Comparison of ENCODE assay signal across 15 cellular contexts in the genomic region with DNA sequence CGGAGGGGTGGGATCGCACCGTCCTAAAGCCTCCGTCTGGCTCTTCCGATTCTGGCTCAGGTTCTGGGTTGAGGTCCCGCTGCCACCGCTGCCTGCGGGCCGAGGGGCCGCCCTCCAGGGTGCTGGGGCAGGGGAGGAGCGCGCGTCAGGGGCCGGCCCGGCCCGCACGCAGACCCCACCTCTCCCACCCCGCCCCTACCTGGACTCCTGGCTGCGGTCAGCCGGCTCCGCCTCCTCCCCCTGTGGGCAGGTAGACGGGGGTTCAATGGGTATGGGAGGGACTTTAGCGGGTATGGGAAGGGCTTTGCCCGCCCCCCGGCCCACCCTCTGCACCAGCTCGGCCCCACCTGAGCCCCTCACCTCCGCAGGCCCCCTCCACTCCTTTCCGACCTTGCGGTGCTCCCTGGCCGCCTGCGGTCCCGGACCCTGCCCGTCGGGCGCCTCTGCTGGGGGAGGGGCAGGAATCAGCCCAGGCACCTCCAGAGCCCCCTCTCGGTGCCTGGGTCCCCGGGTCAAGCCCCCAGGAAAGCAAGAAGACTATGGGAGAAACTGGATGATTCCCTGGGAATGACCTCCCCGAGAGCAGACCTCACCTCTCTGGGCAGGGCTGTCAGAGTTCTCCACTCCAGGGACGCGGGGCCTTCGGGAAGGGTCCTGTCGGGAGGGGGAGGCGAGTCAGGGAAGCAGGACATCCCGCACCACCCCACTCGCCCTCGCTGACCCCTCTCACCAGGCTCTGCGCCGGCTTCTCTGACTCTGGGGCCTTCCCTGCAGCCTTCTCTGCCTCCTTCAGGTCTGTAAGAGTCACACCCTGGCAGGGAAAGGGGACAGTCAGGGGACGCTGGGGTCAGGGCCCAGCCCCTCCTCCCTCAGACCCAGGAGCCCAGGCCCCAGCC. TPM values are rescaled to one million over a fixed set of nuclear protein-coding genes. Genes with fewer than 3 reads are reported as not detected.
DNase-seq lines count a peak whose midpoint lies in the region; ATAC-seq, FAIRE-seq and TF ChIP-seq lines count a peak whose summit lies in the region.
"Had no signal": no experiment of that assay in that cellular context is flagged by ENCODE, and none has a peak within 500 bp of the region (broad histone marks: within the 10 kb centered on the region; RNA-seq: fewer than 3 reads in every experiment).

No MANE protein-coding gene starts in this region.

- TF ChIP-seq POLR2A in K562 (conservative IDR thresholded peaks at IDR 0.05): no peak
- TF ChIP-seq POLR2A in esophagus squamous epithelium (IDR thresholded peaks at IDR 0.05): no peak

- H2BK12ac ChIP-seq in H9 (ENCODE audit: insufficient read length, low read depth, low read length): no peak overlapping the region

- peaks cover 6% of the 10 kb centered on the region for H3K23me2 ChIP-seq in H9 (ENCODE audit: insufficient read length, low read depth, low read length, poor library complexity, severe bottlenecking)

- H3K27me3 ChIP-seq in H9 (ENCODE audit: insufficient read depth, low read length): no peaks in the 10 kb centered on the region
- no peaks in the 10 kb centered on the region for H3K27me3 ChIP-seq in K562 (ENCODE audit: control insufficient read depth in 2 of 2, insufficient read depth in 2 of 2, low read length in 2 of 2)
- H3K27me3 ChIP-seq in iPS-15b (ENCODE audit: control insufficient read depth, insufficient read depth, low read length): peaks cover 2% of the 10 kb centered on the region
- no peaks in the 10 kb centered on the region for H3K27me3 ChIP-seq in neural progenitor cell
- no peaks in the 10 kb centered on the region for H3K27me3 ChIP-seq in esophagus squamous epithelium

- ATAC-seq in K562: no peak
- no peak for ATAC-seq in HG02678 (IDR thresholded peaks at IDR 0.05; ENCODE audit: unreplicated experiment)
- no peak for ATAC-seq in HG02623 (IDR thresholded peaks at IDR 0.05; ENCODE audit: unreplicated experiment)

- no CpG with 5 or more reads among the region's 49 CpGs for WGBS in H9 (ENCODE audit: extremely low coverage, insufficient read length, low lambda C conversion rate)
- 100% methylated on average over 3 of the region's 49 CpGs for WGBS in K562 (ENCODE audit: insufficient coverage, low coverage, missing lambda C conversion rate)
- 79 to 100% methylated on average over 1 to 7 of the region's 49 CpGs for WGBS in esophagus squamous epithelium, 2 donors

- H3K4me2 ChIP-seq in H9 (ENCODE audit: insufficient read depth, insufficient read length, low read length) (peak overlapping the region; percentile 44), K562 (ENCODE audit: insufficient read depth, low read length) (no peak overlapping the region), neural progenitor cell (peak overlapping the region; percentile 39)
- H3K4me2 ChIP-seq: SK-N-SH had no signal

- no peak overlapping the region for H4K8ac ChIP-seq in H9 (replicated peaks; ENCODE audit: insufficient read length, low read depth, low read length)

- H2BK120ac ChIP-seq in H9 (ENCODE audit: low read depth, low read length, poor library complexity, severe bottlenecking): no peak overlapping the region

- peaks cover 25% of the 10 kb centered on the region for H3F3A ChIP-seq in neural progenitor cell (ENCODE audit: low read depth)

- no peaks in the 10 kb centered on the region for H3K79me2 ChIP-seq in H9 (ENCODE audit: insufficient read depth, low read length)
- no peaks in the 10 kb centered on the region for H3K79me2 ChIP-seq in K562 (ENCODE audit: control insufficient read depth, insufficient read depth, low read length)
- H3K79me2 ChIP-seq in neural progenitor cell (ENCODE audit: low read depth): peaks cover 1% of the 10 kb centered on the region

- H4K5ac ChIP-seq in H9 (ENCODE audit: insufficient read length, low read depth, low read length): no peak overlapping the region

- H4K20me1 ChIP-seq in H9 (ENCODE audit: control insufficient read depth, insufficient read depth, insufficient read length): peaks cover 2% of the 10 kb centered on the region
- peaks cover 4% of the 10 kb centered on the region; the same call in 1 of the 2 replicates for H4K20me1 ChIP-seq in K562 (replicated peaks; ENCODE audit: control insufficient read depth, insufficient read depth, low read length)
- peaks cover 51% of the 10 kb centered on the region for H4K20me1 ChIP-seq in neural progenitor cell (ENCODE audit: low read depth)

- TF ChIP-seq CTCF in H9 (conservative IDR thresholded peaks at IDR 0.05): no peak
- TF ChIP-seq CTCF in K562 (IDR thresholded peaks at IDR 0.05 in 2 of 3, conservative IDR thresholded peaks at IDR 0.05 in 1 of 3; ENCODE audit: insufficient read depth in 2 of 3, low read depth in 1 of 3, low read length in 3 of 3): no peak
- TF ChIP-seq CTCF in neural progenitor cell (IDR thresholded peaks at IDR 0.05): no peak
- no peak for TF ChIP-seq CTCF in esophagus squamous epithelium (IDR thresholded peaks at IDR 0.05)

- H3K36me3 ChIP-seq in K562 (ENCODE audit: control insufficient read depth, insufficient read depth, low read length) (peaks cover 61% of the 10 kb centered on the region; the same call in 2 of the 3 replicates), iPS-15b (ENCODE audit: control insufficient read depth, insufficient read depth, low read length) (peaks cover 16% of the 10 kb centered on the region), neural progenitor cell (no peaks in the 10 kb centered on the region), esophagus squamous epithelium (peaks cover 19 to 73% (median 28%) of the 10 kb centered on the region in 3 donors)

- no peak overlapping the region for H2BK5ac ChIP-seq in H9 (ENCODE audit: insufficient read length, low read length)

- H3K4me3 ChIP-seq in K562 (no peak overlapping the region), iPS-15b (ENCODE audit: low read depth, low read length) (peak overlapping the region; percentile 71), neural progenitor cell (peak overlapping the region; percentile 16), esophagus squamous epithelium (no peak overlapping the region)

- H3K4me1 Mint-ChIP-seq in H9: peaks cover 22 to 41% of the 10 kb centered on the region in 2 experiments
- peaks cover 24% of the 10 kb centered on the region for H3K4me1 Mint-ChIP-seq in neural progenitor cell

- H3K27ac Mint-ChIP-seq in H9 (no peak overlapping the region), neural progenitor cell (no peak overlapping the region)

- H3K14ac ChIP-seq in H9 (ENCODE audit: insufficient read depth, low read length): no peak overlapping the region

- H3K36me3 Mint-ChIP-seq in H9 (ENCODE audit: insufficient read depth in 1 of 3, low read depth in 3 of 3): peaks cover 13 to 27% (median 25%) of the 10 kb centered on the region in 3 experiments; a peak in 6 of 7 replicates
- H3K36me3 Mint-ChIP-seq in neural progenitor cell: peaks cover 8% of the 10 kb centered on the region

- TF ChIP-seq EP300 in K562 (IDR thresholded peaks at IDR 0.05; ENCODE audit: low read length): no peak

- H3K56ac ChIP-seq in H9 (ENCODE audit: insufficient read length, low read depth, low read length): no peak overlapping the region

- H3K18ac ChIP-seq in H9 (ENCODE audit: insufficient read length, low read depth, low read length): no peak overlapping the region

- no peak overlapping the region for H2BK20ac ChIP-seq in H9 (ENCODE audit: low read depth, low read length, poor library complexity, severe bottlenecking)

- H3K27me3 Mint-ChIP-seq in H9 (ENCODE audit: low read depth): peaks cover 7% of the 10 kb centered on the region
- peaks cover 12% of the 10 kb centered on the region for H3K27me3 Mint-ChIP-seq in neural progenitor cell (ENCODE audit: insufficient read depth, low read depth)

- H3K9me3 Mint-ChIP-seq in H9 (no peaks in the 10 kb centered on the region; a peak in 1 of 5 replicates), neural progenitor cell (peaks cover 2% of the 10 kb centered on the region)

- peak; percentile 88 for DNase-seq in H9
- peak in 2 of 4 experiments; percentile 6 to 20 for DNase-seq in K562 (ENCODE audit: extremely low read depth in 1 of 4, low spot score in 3 of 4)
- DNase-seq in neural progenitor cell (ENCODE audit: low spot score): peak; percentile 46
- no peak for DNase-seq in hippocampal formation (lab: John Stamatoyannopoulos, UW)
- DNase-seq in esophagus squamous epithelium (lab: John Stamatoyannopoulos, UW): no peak
- DNase-seq: MM.1S, NCI-H1105, NCI-H1694, NCI-H510A treated with DMSO at 0.1 percent for 48 hours, Right ventricle myocardium superior had no signal

- H3K27ac ChIP-seq in H9 (ENCODE audit: insufficient read length, low read depth, low read length): no peak overlapping the region
- H3K27ac ChIP-seq in K562 (ENCODE audit: extremely low read depth, low read depth, low read length): no peak overlapping the region
- H3K27ac ChIP-seq in neural progenitor cell: no peak overlapping the region
- no peak overlapping the region for H3K27ac ChIP-seq in esophagus squamous epithelium
- H3K27ac ChIP-seq: C4-2B had no signal

- no peak overlapping the region for H3K23ac ChIP-seq in H9 (ENCODE audit: insufficient read length, low read depth, low read length)

- H3K4ac ChIP-seq in H9 (ENCODE audit: low read depth, low read length): no peak overlapping the region

- POLR2A ChIA-PET in K562 (lab: Yijun Ruan, JAX): no interaction called here

- H4K91ac ChIP-seq in H9 (ENCODE audit: insufficient read length, low read depth, low read length): no peak overlapping the region

- intact Hi-C loops in K562 (cut with micrococcal nuclease): no loop called here
- intact Hi-C loops in esophagus squamous epithelium (cut with DNase I): no loop called here

- no peaks in the 10 kb centered on the region for H3K9me3 ChIP-seq in H9 (ENCODE audit: control insufficient read depth, low read depth, low read length)
- no peaks in the 10 kb centered on the region for H3K9me3 ChIP-seq in K562 (replicated peaks; ENCODE audit: control insufficient read depth, insufficient read depth, low read depth, low read length)
- no peaks in the 10 kb centered on the region for H3K9me3 ChIP-seq in iPS-15b (ENCODE audit: control insufficient read depth, insufficient read depth, low read length)
- H3K9me3 ChIP-seq in neural progenitor cell (ENCODE audit: low read depth): no peaks in the 10 kb centered on the region
- H3K9me3 ChIP-seq in esophagus squamous epithelium: no peaks in the 10 kb centered on the region
- H3K9me3 ChIP-seq: SK-N-SH had no signal

- no peak overlapping the region for H2AFZ ChIP-seq in H9 (ENCODE audit: low read length)
- H2AFZ ChIP-seq in K562 (ENCODE audit: low read depth, low read length): no peak overlapping the region
- no peak overlapping the region for H2AFZ ChIP-seq in neural progenitor cell (replicated peaks)

- no TSS peak for BruUV-seq in K562 (replicated peaks; lab: Mats Ljungman, UMichigan)

- H3K4me1 ChIP-seq in H9 (ENCODE audit: insufficient read depth, low read length): peaks cover 7% of the 10 kb centered on the region; the same call in 1 of the 2 replicates
- peaks cover 0 to 56% of the 10 kb centered on the region in 2 experiments; a peak in 3 of 5 replicates for H3K4me1 ChIP-seq in K562 (replicated peaks in 1 of 2; ENCODE audit: control insufficient read depth in 2 of 2, insufficient read depth in 2 of 2, low read length in 2 of 2)
- peaks cover 5% of the 10 kb centered on the region for H3K4me1 ChIP-seq in iPS-15b (ENCODE audit: control insufficient read depth, insufficient read depth, low read length)
- peaks cover 21% of the 10 kb centered on the region for H3K4me1 ChIP-seq in neural progenitor cell
- peaks cover 3 to 14% (median 9%) of the 10 kb centered on the region in 3 donors for H3K4me1 ChIP-seq in esophagus squamous epithelium

- H3K9me1 ChIP-seq in K562 (ENCODE audit: control insufficient read depth, insufficient read depth, low read length): no peaks in the 10 kb centered on the region

- H2BK15ac ChIP-seq in H9 (ENCODE audit: low read depth, low read length): no peak overlapping the region

- FAIRE-seq in K562 (lab: Jason Lieb, UNC): no peak

- CTCF ChIA-PET in K562 (lab: Yijun Ruan, JAX; ENCODE audit: low intra/inter-chr PET ratio): no interaction called here

- in situ Hi-C loops in K562 (cut with MboI): no loop called here

- peak overlapping the region in 1 of 2 experiments; percentile 66; a peak in 1 of 5 replicates for H3K4me3 Mint-ChIP-seq in H9
- H3K4me3 Mint-ChIP-seq in neural progenitor cell: no peak overlapping the region

- H3T11ph ChIP-seq in H9 (ENCODE audit: low read length): no peak overlapping the region

- H3K79me1 ChIP-seq in H9 (ENCODE audit: insufficient read depth, low read depth, low read length, poor library complexity, severe bottlenecking): no peaks in the 10 kb centered on the region

- TF ChIP-seq RAD21 in K562 (CRISPR knock-in tag; conservative IDR thresholded peaks at IDR 0.05 in 1 of 2, IDR thresholded peaks at IDR 0.05 in 1 of 2): no peak

- no peak overlapping the region for H3K9ac ChIP-seq in H9 (ENCODE audit: extremely low read depth, insufficient read length, low read length)
- H3K9ac ChIP-seq in K562 (ENCODE audit: insufficient read depth in 1 of 2, low read depth in 2 of 2, low read length in 2 of 2): no peak overlapping the region; a peak in 1 of 4 replicates
- H3K9ac ChIP-seq in iPS-15b (ENCODE audit: low read depth, low read length): peak overlapping the region; percentile 26
- H3K9ac ChIP-seq in neural progenitor cell: no peak overlapping the region
- H3K9ac ChIP-seq: SK-N-SH had no signal

- no peak overlapping the region for H2AK5ac ChIP-seq in H9 (ENCODE audit: insufficient read length, low read length)

RNA-seq across cellular contexts. Expression of a gene that starts 17.0 kb away (rescaled TPM):
- total RNA-seq in H9 (2021) (21.2 and 24.0 TPM in 2 replicates), K562 (2014; rRNA removed) (18.1 and 21.3 TPM in 2 replicates), K562 (2014; rRNA removed; fragmentation: Illumina TruSeq; extraction: Trizol) (6.8 and 8.0 TPM in 2 replicates), K562 (2015; rRNA removed; fragmentation: Illumina TruSeq; extraction: Trizol) (9.6 and 11.5 TPM in 2 replicates), K562 (2021) (17.3 and 18.9 TPM in 2 replicates), neural progenitor cell (ENCODE audit: low replicate concordance) (7.0 and 17.5 TPM in 2 replicates), esophagus squamous epithelium (100 to 1,000 TPM; 151 to 341 (median 286) TPM)
- total RNA-seq in K562 (2011; cell fraction: chromatin; rRNA removed; ENCODE audit: low replicate concordance): 21.2 and 53.9 TPM in 2 replicates
- total RNA-seq in K562 (2011; cell fraction: nucleolus; rRNA removed): 25.4 and 29.5 TPM in 2 replicates
- total RNA-seq in K562 (2011; cell fraction: nucleoplasm; rRNA removed): 24.6 and 30.8 TPM in 2 replicates
- polyA plus RNA-seq in K562 (2011; rRNA removed) (11.9 and 13.2 TPM in 2 replicates), K562 (2014; fragmentation: Illumina TruSeq; extraction: Trizol) (13.5 and 14.0 TPM in 2 replicates), K562 (2014; fragmentation: Nextera tagmentation; extraction: Ambion mirVana) (under 1 TPM; 0.35 to 0.59 TPM), K562 (2014; rRNA removed) (15.9 and 22.1 TPM in 2 replicates)
- 9.1 and 15.2 TPM in 2 replicates for polyA plus RNA-seq in K562 (2011; cell fraction: cytosol; rRNA removed)
- 39.1 and 62.6 TPM in 2 replicates for polyA plus RNA-seq in K562 (2011; cell fraction: nucleus; rRNA removed)
- 22.7 and 23.7 TPM in 2 replicates for polyA plus RNA-seq in K562 (2012)
- 3.1 and 7.7 TPM in 2 replicates for polyA minus RNA-seq in K562 (2011; rRNA and poly(A)+ RNA removed)
- 5.2 and 6.4 TPM in 2 replicates for polyA minus RNA-seq in K562 (2011; cell fraction: cytosol; rRNA and poly(A)+ RNA removed)
- 10.0 and 12.8 TPM in 2 replicates for polyA minus RNA-seq in K562 (2011; cell fraction: nucleus; rRNA and poly(A)+ RNA removed)

RNA-seq across cellular contexts. Expression of a gene that starts 24.8 kb away (rescaled TPM):
- total RNA-seq in H9 (2021) (79.9 and 87.7 TPM in 2 replicates), K562 (2014; rRNA removed) (93.5 and 119 TPM in 2 replicates), K562 (2014; rRNA removed; fragmentation: Illumina TruSeq; extraction: Trizol) (16.3 and 21.9 TPM in 2 replicates), K562 (2015; rRNA removed; fragmentation: Illumina TruSeq; extraction: Trizol) (54.1 and 54.3 TPM in 2 replicates), K562 (2021) (89.7 and 110 TPM in 2 replicates), neural progenitor cell (ENCODE audit: low replicate concordance) (21.8 and 62.7 TPM in 2 replicates), esophagus squamous epithelium (10 to 100 TPM; 35.1 to 89.1 (median 43.7) TPM)
- 103 and 282 TPM in 2 replicates for total RNA-seq in K562 (2011; cell fraction: chromatin; rRNA removed; ENCODE audit: low replicate concordance)
- 185 and 189 TPM in 2 replicates for total RNA-seq in K562 (2011; cell fraction: nucleolus; rRNA removed)
- total RNA-seq in K562 (2011; cell fraction: nucleoplasm; rRNA removed): 126 and 131 TPM in 2 replicates
- polyA plus RNA-seq in K562 (2011; rRNA removed) (31.6 and 39.7 TPM in 2 replicates), K562 (2014; fragmentation: Illumina TruSeq; extraction: Trizol) (33.7 and 54.3 TPM in 2 replicates), K562 (2014; fragmentation: Nextera tagmentation; extraction: Ambion mirVana) (1 to 10 TPM; 1.8 to 2.7 TPM), K562 (2014; rRNA removed) (125 and 136 TPM in 2 replicates)
- polyA plus RNA-seq in K562 (2011; cell fraction: cytosol; rRNA removed): 21.4 and 48.7 TPM in 2 replicates
- 238 and 450 TPM in 2 replicates for polyA plus RNA-seq in K562 (2011; cell fraction: nucleus; rRNA removed)
- polyA plus RNA-seq in K562 (2012): 76.7 and 102 TPM in 2 replicates
- 5.9 and 7.7 TPM in 2 replicates for polyA minus RNA-seq in K562 (2011; rRNA and poly(A)+ RNA removed)
- polyA minus RNA-seq in K562 (2011; cell fraction: cytosol; rRNA and poly(A)+ RNA removed): 15.9 and 20.8 TPM in 2 replicates
- 53.1 and 57.2 TPM in 2 replicates for polyA minus RNA-seq in K562 (2011; cell fraction: nucleus; rRNA and poly(A)+ RNA removed)

RNA-seq across cellular contexts. Expression of a gene that starts 29.7 kb away (rescaled TPM):
- total RNA-seq in H9 (2021): 21.1 and 21.5 TPM in 2 replicates
- 86.2 and 226 TPM in 2 replicates for total RNA-seq in K562 (2011; cell fraction: chromatin; rRNA removed; ENCODE audit: low replicate concordance)
- total RNA-seq in K562 (2011; cell fraction: nucleolus; rRNA removed): 132 and 156 TPM in 2 replicates
- total RNA-seq in K562 (2011; cell fraction: nucleoplasm; rRNA removed): 101 and 114 TPM in 2 replicates
- total RNA-seq in K562 (2014; rRNA removed): 63.2 and 78.7 TPM in 2 replicates
- 25.8 and 29.2 TPM in 2 replicates for total RNA-seq in K562 (2014; rRNA removed; fragmentation: Illumina TruSeq; extraction: Trizol)
- total RNA-seq in K562 (2015; rRNA removed; fragmentation: Illumina TruSeq; extraction: Trizol): 41.9 and 43.3 TPM in 2 replicates
- 65.7 and 70.3 TPM in 2 replicates for total RNA-seq in K562 (2021)
- 23.3 and 28.6 TPM in 2 replicates for polyA plus RNA-seq in K562 (2011; rRNA removed)
- polyA plus RNA-seq in K562 (2011; cell fraction: cytosol; rRNA removed): 19.8 and 50.7 TPM in 2 replicates
- polyA plus RNA-seq in K562 (2011; cell fraction: nucleus; rRNA removed): 75.3 and 114 TPM in 2 replicates
- 36.1 and 51.9 TPM in 2 replicates for polyA plus RNA-seq in K562 (2012)
- 39.5 and 44.9 TPM in 2 replicates for polyA plus RNA-seq in K562 (2014; fragmentation: Illumina TruSeq; extraction: Trizol)
- polyA plus RNA-seq in K562 (2014; fragmentation: Nextera tagmentation; extraction: Ambion mirVana): 1 to 10 TPM; 7.5 to 9.8 TPM
- 51.2 and 53.8 TPM in 2 replicates for polyA plus RNA-seq in K562 (2014; rRNA removed)
- polyA minus RNA-seq in K562 (2011; rRNA and poly(A)+ RNA removed): 19.9 and 43.3 TPM in 2 replicates
- polyA minus RNA-seq in K562 (2011; cell fraction: cytosol; rRNA and poly(A)+ RNA removed): 18.3 and 33.0 TPM in 2 replicates
- polyA minus RNA-seq in K562 (2011; cell fraction: nucleus; rRNA and poly(A)+ RNA removed): 32.5 and 38.9 TPM in 2 replicates
- total RNA-seq in neural progenitor cell (ENCODE audit: low replicate concordance): 9.0 and 9.4 TPM in 2 replicates
- total RNA-seq in esophagus squamous epithelium: 10 to 100 TPM; 32.2 to 68.0 (median 41.4) TPM

RNA-seq across cellular contexts. Expression of a gene that starts 54.6 kb away (rescaled TPM):
- 0.15 and 0.53 TPM in 2 replicates for total RNA-seq in H9 (2021)
- total RNA-seq in K562 (2011; cell fraction: chromatin; rRNA removed; ENCODE audit: low replicate concordance): 21.2 and 44.5 TPM in 2 replicates
- total RNA-seq in K562 (2011; cell fraction: nucleolus; rRNA removed): 22.6 and 39.5 TPM in 2 replicates
- total RNA-seq in K562 (2011; cell fraction: nucleoplasm; rRNA removed): 29.0 and 50.9 TPM in 2 replicates
- total RNA-seq in K562 (2014; rRNA removed): 9.7 and 14.7 TPM in 2 replicates
- 5.7 and 7.3 TPM in 2 replicates for total RNA-seq in K562 (2014; rRNA removed; fragmentation: Illumina TruSeq; extraction: Trizol)
- total RNA-seq in K562 (2015; rRNA removed; fragmentation: Illumina TruSeq; extraction: Trizol): 3.1 and 3.2 TPM in 2 replicates
- total RNA-seq in K562 (2021): 13.8 and 21.1 TPM in 2 replicates
- polyA plus RNA-seq in K562 (2011; rRNA removed): 4.6 and 15.8 TPM in 2 replicates
- polyA plus RNA-seq in K562 (2011; cell fraction: cytosol; rRNA removed): 4.3 and 28.1 TPM in 2 replicates
- polyA plus RNA-seq in K562 (2011; cell fraction: nucleus; rRNA removed): 3.8 and 33.4 TPM in 2 replicates
- 6.4 and 10.7 TPM in 2 replicates for polyA plus RNA-seq in K562 (2012)
- polyA plus RNA-seq in K562 (2014; fragmentation: Illumina TruSeq; extraction: Trizol): 19.6 and 26.5 TPM in 2 replicates
- 1 to 10 TPM; 5.4 to 5.7 TPM for polyA plus RNA-seq in K562 (2014; fragmentation: Nextera tagmentation; extraction: Ambion mirVana)
- polyA plus RNA-seq in K562 (2014; rRNA removed): 12.4 and 17.5 TPM in 2 replicates
- polyA minus RNA-seq in K562 (2011; rRNA and poly(A)+ RNA removed): 1.9 and 8.0 TPM in 2 replicates
- polyA minus RNA-seq in K562 (2011; cell fraction: cytosol; rRNA and poly(A)+ RNA removed): 3.7 and 9.2 TPM in 2 replicates
- 1.9 and 6.6 TPM in 2 replicates for polyA minus RNA-seq in K562 (2011; cell fraction: nucleus; rRNA and poly(A)+ RNA removed)
- total RNA-seq in neural progenitor cell (ENCODE audit: low replicate concordance): not detected in 2 replicates
- total RNA-seq in esophagus squamous epithelium: not detected

RNA-seq across cellular contexts. Expression of a gene that starts 56.3 kb away (rescaled TPM):
- total RNA-seq in H9 (2021): 124 and 127 TPM in 2 replicates
- total RNA-seq in K562 (2011; cell fraction: chromatin; rRNA removed; ENCODE audit: low replicate concordance): 33.1 and 49.0 TPM in 2 replicates
- 39.5 and 44.5 TPM in 2 replicates for total RNA-seq in K562 (2011; cell fraction: nucleolus; rRNA removed)
- total RNA-seq in K562 (2011; cell fraction: nucleoplasm; rRNA removed): 49.1 and 49.5 TPM in 2 replicates
- total RNA-seq in K562 (2014; rRNA removed): 366 and 390 TPM in 2 replicates
- 114 and 159 TPM in 2 replicates for total RNA-seq in K562 (2014; rRNA removed; fragmentation: Illumina TruSeq; extraction: Trizol)
- total RNA-seq in K562 (2015; rRNA removed; fragmentation: Illumina TruSeq; extraction: Trizol): 244 and 252 TPM in 2 replicates
- total RNA-seq in K562 (2021): 207 and 227 TPM in 2 replicates
- 177 and 189 TPM in 2 replicates for polyA plus RNA-seq in K562 (2011; rRNA removed)
- 173 and 189 TPM in 2 replicates for polyA plus RNA-seq in K562 (2011; cell fraction: cytosol; rRNA removed)
- 99.4 and 117 TPM in 2 replicates for polyA plus RNA-seq in K562 (2011; cell fraction: nucleus; rRNA removed)
- 276 and 308 TPM in 2 replicates for polyA plus RNA-seq in K562 (2012)
- polyA plus RNA-seq in K562 (2014; fragmentation: Illumina TruSeq; extraction: Trizol): 224 and 227 TPM in 2 replicates
- 10 to 100 TPM; 31.8 to 43.6 TPM for polyA plus RNA-seq in K562 (2014; fragmentation: Nextera tagmentation; extraction: Ambion mirVana)
- 324 and 325 TPM in 2 replicates for polyA plus RNA-seq in K562 (2014; rRNA removed)
- 86.4 and 93.6 TPM in 2 replicates for polyA minus RNA-seq in K562 (2011; rRNA and poly(A)+ RNA removed)
- 45.8 and 53.1 TPM in 2 replicates for polyA minus RNA-seq in K562 (2011; cell fraction: cytosol; rRNA and poly(A)+ RNA removed)
- polyA minus RNA-seq in K562 (2011; cell fraction: nucleus; rRNA and poly(A)+ RNA removed): 24.5 and 35.7 TPM in 2 replicates
- 74.1 and 121 TPM in 2 replicates for total RNA-seq in neural progenitor cell (ENCODE audit: low replicate concordance)
- total RNA-seq in esophagus squamous epithelium: 10 to 100 TPM in 1 of 4 donors, 1 to 10 TPM in 3; 3.3 to 23.1 (median 6.2) TPM

Comparison
In these comparisons a context has a peak if more than half of its experiments do, and no peak if none do; other contexts are left out.
1. DNase-seq: peak in H9 (single experiment) and neural progenitor cell (single experiment); none in hippocampal formation (0 of 2) and esophagus squamous epithelium (single experiment).
2. H3K4me3 ChIP-seq: peak in iPS-15b (single experiment) and neural progenitor cell (single experiment); none in K562 (single experiment) and esophagus squamous epithelium (0 of 4).